8 cellular contexts compared by ENCODE assay signal in the genomic region with DNA sequence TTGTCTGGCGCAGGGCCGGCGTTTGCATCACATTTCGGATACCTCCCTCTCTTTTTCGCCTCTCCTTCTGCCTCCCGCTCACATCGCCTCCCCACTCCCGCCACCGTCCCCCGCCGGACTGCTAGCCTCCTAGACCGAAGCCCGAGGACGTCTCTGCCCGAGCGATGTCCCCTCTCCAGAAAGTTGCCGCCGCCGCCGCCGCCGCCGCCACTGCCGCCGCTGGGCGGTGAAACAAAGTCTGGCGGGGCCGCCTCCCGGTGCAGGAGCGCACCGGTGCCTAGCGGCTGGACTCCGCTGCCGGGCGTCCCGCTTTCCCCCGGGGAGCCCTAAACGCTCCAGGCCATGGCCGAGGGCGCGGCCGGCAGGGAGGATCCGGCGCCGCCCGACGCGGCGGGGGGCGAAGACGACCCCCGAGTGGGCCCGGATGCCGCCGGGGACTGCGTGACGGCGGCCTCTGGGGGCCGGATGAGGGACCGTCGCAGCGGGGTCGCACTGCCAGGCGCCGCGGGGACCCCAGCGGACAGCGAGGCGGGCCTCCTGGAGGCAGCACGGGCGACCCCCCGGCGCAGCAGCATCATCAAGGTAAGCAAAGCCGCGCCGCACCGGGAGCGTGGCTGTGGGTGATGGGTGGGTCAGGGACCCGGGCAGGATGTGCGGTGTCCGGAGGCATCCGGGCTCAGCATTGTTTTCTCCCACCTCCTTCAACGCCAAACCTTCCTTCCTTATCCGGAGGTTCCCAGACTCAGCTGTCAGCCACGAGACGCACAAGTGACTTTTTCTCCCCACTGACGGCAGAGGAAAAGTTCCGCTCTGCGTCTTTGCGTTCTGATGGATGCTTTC. TPM values are rescaled to one million over a fixed set of nuclear protein-coding genes. Genes with fewer than 3 reads are reported as not detected.
DNase-seq lines count a peak whose midpoint lies in the region; ATAC-seq and TF ChIP-seq lines count a peak whose summit lies in the region.

No MANE protein-coding gene starts in this region.

- H3K9me3 ChIP-seq in gastroesophageal sphincter, result no peaks in the 10 kb centered on the region
- no peaks in the 10 kb centered on the region for H3K9me3 ChIP-seq in osteoblast (ENCODE audit: low read depth, low read length)

- H3K27ac ChIP-seq in gastroesophageal sphincter (peak overlapping the region; percentile 75 to 93 (median 90)), osteoblast (ENCODE audit: low read depth, low read length) (no peak overlapping the region)

- peaks cover 80% of the 10 kb centered on the region for H3K27me3 Mint-ChIP-seq in Calu3 (ENCODE audit: unreplicated experiment)

- TF ChIP-seq EP300 in gastroesophageal sphincter (IDR thresholded peaks at IDR 0.05), result no peak

- H3K27ac Mint-ChIP-seq in Calu3 (ENCODE audit: unreplicated experiment), result no peak overlapping the region

- no peaks in the 10 kb centered on the region for H3K27me3 ChIP-seq in gastroesophageal sphincter
- peaks cover 43% of the 10 kb centered on the region for H3K27me3 ChIP-seq in osteoblast (ENCODE audit: insufficient read depth, low read length)

- H3K4me3 Mint-ChIP-seq in Calu3 (ENCODE audit: low read depth, unreplicated experiment), result peak overlapping the region; percentile 92

- TF ChIP-seq POLR2A in gastroesophageal sphincter (IDR thresholded peaks at IDR 0.05), result no peak

- no peaks in the 10 kb centered on the region for H4K20me1 ChIP-seq in osteoblast (ENCODE audit: insufficient read depth, low read length)

- WGBS in gastroesophageal sphincter (ENCODE audit: low coverage in 1 of 2), 2 donors, result 0% methylated on average over 7 of the region's 90 CpGs; no CpG with 5 or more reads in 1 of the 2 donors

- CTCF ChIA-PET in Calu3 (lab: Charles Lee), result interaction anchor here (1.4 kb wide), 1 partner anchor 492 kb away, joined by 9 read pairs; no protein-coding TSS in a partner anchor

- BruUV-seq in Calu3 (replicated peaks; lab: Mats Ljungman, UMichigan), result no TSS peak

- H3K4me2 ChIP-seq in osteoblast (ENCODE audit: insufficient read depth, low read length), result peak overlapping the region; percentile 81

- DNase-seq in Calu3 (peak; percentile 44), LNCaP clone FGC (ENCODE audit: low read depth) (no peak), activated gamma-delta T cell (lab: John Stamatoyannopoulos, UW) (peak; percentile 27), osteoblast (ENCODE audit: insufficient read length, low spot score, missing footprints) (peak; percentile 74), NCI-H2171 (lab: John Stamatoyannopoulos, UW) (no peak), NCI-H1694 treated with DMSO at 0.1 percent for 48 hours (lab: John Stamatoyannopoulos, UW) (no peak)

- H3K9me3 Mint-ChIP-seq in Calu3 (ENCODE audit: low read depth, unreplicated experiment), result no peaks in the 10 kb centered on the region

- ATAC-seq in GM21528 (IDR thresholded peaks at IDR 0.05; ENCODE audit: low FRiP score, unreplicated experiment), result peak; percentile 47
- ATAC-seq in gastroesophageal sphincter, result peak; percentile 43

- H3K36me3 Mint-ChIP-seq in Calu3 (ENCODE audit: insufficient read depth, unreplicated experiment), result peaks cover 18% of the 10 kb centered on the region

- intact Hi-C loops in Calu3 (cut with micrococcal nuclease; ENCODE audit: unreplicated experiment), result loop anchor here (5.0 to 10.0 kb wide), 2 partner anchors 180 to 247 kb away; no protein-coding TSS in a partner anchor

- no peaks in the 10 kb centered on the region for H3K79me2 ChIP-seq in osteoblast (ENCODE audit: insufficient read depth, low read length)

- H3K4me3 ChIP-seq in LNCaP clone FGC (ENCODE audit: low read depth, low read length) (peak overlapping the region; percentile 48), gastroesophageal sphincter (peak overlapping the region; percentile 93 to 97), osteoblast (ENCODE audit: insufficient read depth, low read length) (peak overlapping the region; percentile 71)

- peaks cover 0 to 60% (median 11%) of the 10 kb centered on the region in 3 donors for H3K4me1 ChIP-seq in gastroesophageal sphincter
- H3K4me1 ChIP-seq in osteoblast (ENCODE audit: insufficient read depth, low read length), result peaks cover 14% of the 10 kb centered on the region

- H2AFZ ChIP-seq in osteoblast (ENCODE audit: low read length), result peak overlapping the region; percentile 64

- H3K4me1 Mint-ChIP-seq in Calu3 (ENCODE audit: low read depth, unreplicated experiment), result peaks cover 17% of the 10 kb centered on the region

- TF ChIP-seq CTCF in Calu3 (IDR thresholded peaks at IDR 0.05; ENCODE audit: unreplicated experiment), result no peak
- TF ChIP-seq CTCF in LNCaP clone FGC (IDR thresholded peaks at IDR 0.05; ENCODE audit: control insufficient read depth, extremely low read depth, insufficient read depth), result no peak
- peak in 2 of 4 experiments; percentile 9 to 38 for TF ChIP-seq CTCF in gastroesophageal sphincter (IDR thresholded peaks at IDR 0.05)
- no peak for TF ChIP-seq CTCF in osteoblast (IDR thresholded peaks at IDR 0.05; ENCODE audit: extremely low read depth, low read depth, low read length)

- no peaks in the 10 kb centered on the region for H3K36me3 ChIP-seq in gastroesophageal sphincter
- no peaks in the 10 kb centered on the region for H3K36me3 ChIP-seq in osteoblast (ENCODE audit: insufficient read depth, low read length)

RNA-seq across cellular contexts. Expression of gene PLCL1, which starts 0.6 kb away (rescaled TPM):
- 0.07 TPM in 1 of 2 replicates, not detected in the other for total RNA-seq in Calu3 (2022)
- total RNA-seq in gastroesophageal sphincter, result 10 to 100 TPM; 23.4 to 89.2 (median 47.4) TPM
- 3.2 and 4.0 TPM in 2 replicates for total RNA-seq in osteoblast

RNA-seq across cellular contexts. Expression of gene BOLL, which starts 19.9 kb away (rescaled TPM):
- total RNA-seq in Calu3 (2022) (not detected in 2 replicates), gastroesophageal sphincter (under 1 TPM in 1 of 4 donors, not detected in 3; 0.19 TPM), osteoblast (not detected in 2 replicates)

Comparison
In these comparisons a context has a peak if more than half of its experiments do, and no peak if none do; other contexts are left out.
1. DNase-seq: peak in Calu3 (single experiment), activated gamma-delta T cell (single experiment) and osteoblast (single experiment); none in LNCaP clone FGC (single experiment), NCI-H2171 (single experiment) and NCI-H1694 treated with DMSO at 0.1 percent for 48 hours (single experiment).
2. Peak in every context shown above with its lines, with median percentiles within 50 percentile points of each other: H3K4me3 ChIP-seq.